11 cellular contexts compared by ENCODE assay signal in the genomic region with DNA sequence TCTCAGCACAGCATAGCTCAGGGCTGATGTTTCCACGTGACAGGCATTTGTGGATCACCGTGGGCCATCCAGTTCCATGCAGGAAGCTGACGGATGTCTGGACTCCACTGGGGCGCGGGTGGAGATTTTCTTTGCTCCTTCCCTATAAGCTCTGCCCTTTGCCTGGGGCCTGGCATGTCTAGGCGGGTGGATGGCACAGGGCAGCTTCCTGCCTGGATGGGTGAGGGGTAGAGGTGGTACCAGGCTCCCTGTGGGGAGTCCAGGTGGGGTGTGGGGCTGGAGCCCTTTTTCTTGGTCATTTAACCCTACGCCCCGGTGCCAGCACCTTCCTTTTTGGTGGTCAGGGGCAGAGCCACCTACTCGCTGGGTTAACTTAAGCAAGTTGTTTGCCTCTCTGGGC. TPM values are rescaled to one million over a fixed set of nuclear protein-coding genes. Genes with fewer than 3 reads are reported as not detected.
DNase-seq lines count a peak whose midpoint lies in the region; ATAC-seq, FAIRE-seq and TF ChIP-seq lines count a peak whose summit lies in the region.
"Had no signal": no experiment of that assay in that cellular context is flagged by ENCODE, and none has a peak within 500 bp of the region (broad histone marks: within the 10 kb centered on the region; RNA-seq: fewer than 3 reads in every experiment).

No MANE protein-coding gene starts in this region.

- no peaks in the 10 kb centered on the region for H3K9me3 Mint-ChIP-seq in activated CD4-positive, alpha-beta T cell treated with anti-CD3 and anti-CD28 coated beads, Interleukin-2, amount 10 ng/mL, durations not matched to agents 7 days and 5 days
- H3K9me3 Mint-ChIP-seq in stimulated activated memory B cell treated with anti-CD40 and anti-IgM and Interleukin-4, amounts not matched to agents 10 μg/mL and 1 μg/mL and 100 μg/mL, for 72 hours = no peaks in the 10 kb centered on the region
- no peaks in the 10 kb centered on the region for H3K9me3 Mint-ChIP-seq in Calu3 (ENCODE audit: low read depth, unreplicated experiment)
- H3K9me3 Mint-ChIP-seq: activated T-cell treated with anti-CD3 and anti-CD28 coated beads, Interleukin-2, amount 50 U/mL, for 24 hours had no signal

- CTCF ChIA-PET in activated CD4-positive, alpha-beta T cell treated with anti-CD3 and anti-CD28 coated beads, Interleukin-2, amount 10 ng/mL, durations not matched to agents 7 days and 5 days (lab: Charles Lee) = interaction anchor here (0.6 to 1.3 kb wide), 4 partner anchors 12 to 443 kb away, joined by 3 to 7 read pairs (median 5); no protein-coding TSS in a partner anchor
- CTCF ChIA-PET in Calu3 (lab: Charles Lee) = no interaction called here

- H3K4me1 Mint-ChIP-seq in activated CD4-positive, alpha-beta T cell treated with anti-CD3 and anti-CD28 coated beads, Interleukin-2, amount 10 ng/mL, durations not matched to agents 7 days and 5 days = peaks cover 67% of the 10 kb centered on the region
- peaks cover 28% of the 10 kb centered on the region for H3K4me1 Mint-ChIP-seq in T-helper 17 cell
- H3K4me1 Mint-ChIP-seq in stimulated activated memory B cell treated with anti-CD40 and anti-IgM and Interleukin-4, amounts not matched to agents 10 μg/mL and 1 μg/mL and 100 μg/mL, for 72 hours = peaks cover 59% of the 10 kb centered on the region
- peaks cover 15% of the 10 kb centered on the region for H3K4me1 Mint-ChIP-seq in Calu3 (ENCODE audit: low read depth, unreplicated experiment)

- no peak for DNase-seq in activated CD4-positive, alpha-beta T cell treated with anti-CD3 and anti-CD28 coated beads, Interleukin-2, amount 10 ng/mL, durations not matched to agents 7 days and 5 days
- DNase-seq in activated CD4-positive, alpha-beta T cell treated with anti-CD3 and anti-CD28 coated beads for 48 hours = no peak
- DNase-seq in T-helper 17 cell = no peak
- peak; percentile 72 for DNase-seq in kidney
- DNase-seq in NCI-H526 treated with DMSO at 0.1 percent for 48 hours (lab: John Stamatoyannopoulos, UW) = no peak
- DNase-seq in Calu3 = no peak

- H3K4me3 ChIP-seq in kidney (ENCODE audit: low read length in 2 of 2) = no peak overlapping the region
- H3K4me3 ChIP-seq: PC-9 had no signal

- H3K27ac ChIP-seq in kidney (ENCODE audit: low read depth in 2 of 2, low read length in 2 of 2) = no peak overlapping the region
- H3K27ac ChIP-seq: neutrophil, PC-9 had no signal

- POLR2A ChIA-PET in activated CD4-positive, alpha-beta T cell treated with anti-CD3 and anti-CD28 coated beads, Interleukin-2, amount 10 ng/mL, durations not matched to agents 7 days and 5 days (lab: Charles Lee) = interaction anchor here (1.0 kb wide), 1 partner anchor 10 kb away, joined by 3 read pairs; a partner anchor contains a TSS

- no peak for FAIRE-seq in kidney (lab: Jason Lieb, UNC)

- H3K27ac Mint-ChIP-seq in activated CD4-positive, alpha-beta T cell treated with anti-CD3 and anti-CD28 coated beads, Interleukin-2, amount 10 ng/mL, durations not matched to agents 7 days and 5 days = no peak overlapping the region
- peak overlapping the region; percentile 65 for H3K27ac Mint-ChIP-seq in T-helper 17 cell
- H3K27ac Mint-ChIP-seq in stimulated activated memory B cell treated with anti-CD40 and anti-IgM and Interleukin-4, amounts not matched to agents 10 μg/mL and 1 μg/mL and 100 μg/mL, for 72 hours = peak overlapping the region; percentile 52
- no peak overlapping the region for H3K27ac Mint-ChIP-seq in Calu3 (ENCODE audit: unreplicated experiment)

- intact Hi-C loops in kidney (cut with DNase I) (no loop called here), Calu3 (cut with micrococcal nuclease; ENCODE audit: unreplicated experiment) (no loop called here)

- H3K9me3 ChIP-seq in T-helper 17 cell (ENCODE audit: control insufficient read depth, low read length, poor library complexity, severe bottlenecking) (no peaks in the 10 kb centered on the region), kidney (ENCODE audit: control insufficient read depth in 1 of 2, low read length in 2 of 2) (no peaks in the 10 kb centered on the region)

- H3K36me3 Mint-ChIP-seq in activated CD4-positive, alpha-beta T cell treated with anti-CD3 and anti-CD28 coated beads, Interleukin-2, amount 10 ng/mL, durations not matched to agents 7 days and 5 days (ENCODE audit: low read depth) = peaks cover 27% of the 10 kb centered on the region
- no peaks in the 10 kb centered on the region for H3K36me3 Mint-ChIP-seq in T-helper 17 cell (ENCODE audit: low read depth)
- H3K36me3 Mint-ChIP-seq in stimulated activated memory B cell treated with anti-CD40 and anti-IgM and Interleukin-4, amounts not matched to agents 10 μg/mL and 1 μg/mL and 100 μg/mL, for 72 hours = peaks cover 10% of the 10 kb centered on the region
- peaks cover 23% of the 10 kb centered on the region for H3K36me3 Mint-ChIP-seq in Calu3 (ENCODE audit: insufficient read depth, unreplicated experiment)

- ATAC-seq in T-helper 17 cell (no peak), GM18861 (IDR thresholded peaks at IDR 0.05; ENCODE audit: unreplicated experiment) (no peak)
- no peak for ATAC-seq in stimulated activated memory B cell treated with anti-CD40 and anti-IgM and Interleukin-4, amounts not matched to agents 10 μg/mL and 1 μg/mL and 100 μg/mL, for 72 hours

- peak overlapping the region; percentile 78 for H3K4me3 Mint-ChIP-seq in activated CD4-positive, alpha-beta T cell treated with anti-CD3 and anti-CD28 coated beads, Interleukin-2, amount 10 ng/mL, durations not matched to agents 7 days and 5 days
- H3K4me3 Mint-ChIP-seq in T-helper 17 cell = no peak overlapping the region
- no peak overlapping the region for H3K4me3 Mint-ChIP-seq in stimulated activated memory B cell treated with anti-CD40 and anti-IgM and Interleukin-4, amounts not matched to agents 10 μg/mL and 1 μg/mL and 100 μg/mL, for 72 hours
- no peak overlapping the region for H3K4me3 Mint-ChIP-seq in Calu3 (ENCODE audit: low read depth, unreplicated experiment)

- H3K36me3 ChIP-seq in kidney (ENCODE audit: control insufficient read depth in 1 of 2, insufficient read depth in 2 of 2, low read length in 2 of 2) = no peaks in the 10 kb centered on the region
- H3K36me3 ChIP-seq: neutrophil had no signal

- peak overlapping the region in 1 of 2 donors; percentile 19 for H3K9ac ChIP-seq in kidney (ENCODE audit: low read length in 2 of 2)

- BruUV-seq in Calu3 (replicated peaks; lab: Mats Ljungman, UMichigan) = no TSS peak

- H3K27me3 Mint-ChIP-seq in activated CD4-positive, alpha-beta T cell treated with anti-CD3 and anti-CD28 coated beads, Interleukin-2, amount 10 ng/mL, durations not matched to agents 7 days and 5 days = no peaks in the 10 kb centered on the region
- H3K27me3 Mint-ChIP-seq in T-helper 17 cell (no peaks in the 10 kb centered on the region), Calu3 (ENCODE audit: unreplicated experiment) (no peaks in the 10 kb centered on the region)
- H3K27me3 Mint-ChIP-seq in stimulated activated memory B cell treated with anti-CD40 and anti-IgM and Interleukin-4, amounts not matched to agents 10 μg/mL and 1 μg/mL and 100 μg/mL, for 72 hours = no peaks in the 10 kb centered on the region
- H3K27me3 Mint-ChIP-seq: activated T-cell treated with anti-CD3 and anti-CD28 coated beads, Interleukin-2, amount 50 U/mL, for 24 hours had no signal

- peaks cover 6 to 12% of the 10 kb centered on the region in 2 donors for H3K4me1 ChIP-seq in kidney (ENCODE audit: control insufficient read depth in 1 of 2, insufficient read depth in 1 of 2, low read depth in 1 of 2, low read length in 2 of 2)

- TF ChIP-seq CTCF in kidney (IDR thresholded peaks at IDR 0.05; ENCODE audit: borderline replicate concordance, extremely low read depth, insufficient read depth) = no peak
- no peak for TF ChIP-seq CTCF in Calu3 (IDR thresholded peaks at IDR 0.05; ENCODE audit: unreplicated experiment)

RNA-seq across cellular contexts. Expression of a gene that starts 10.4 kb away (rescaled TPM):
- 10 to 100 TPM; 27.6 to 30.2 TPM for total RNA-seq in activated CD4-positive, alpha-beta T cell treated with anti-CD3 and anti-CD28 coated beads, Interleukin-2, amount 10 ng/mL, durations not matched to agents 7 days and 5 days
- total RNA-seq in T-helper 17 cell (10 to 100 TPM; 14.1 to 35.1 TPM), kidney (10.2 TPM), Calu3 (2022) (14.5 and 14.9 TPM in 2 replicates)
- polyA plus RNA-seq in kidney (ENCODE audit: insufficient read depth, low read depth, low replicate concordance) = 12.6 TPM

Comparison
In these comparisons a context has a peak if more than half of its experiments do, and no peak if none do; other contexts are left out.
1. H3K27ac Mint-ChIP-seq: peak in T-helper 17 cell (single experiment) and stimulated activated memory B cell treated with anti-CD40 and anti-IgM and Interleukin-4, amounts not matched to agents 10 μg/mL and 1 μg/mL and 100 μg/mL, for 72 hours (single experiment); none in activated CD4-positive, alpha-beta T cell treated with anti-CD3 and anti-CD28 coated beads, Interleukin-2, amount 10 ng/mL, durations not matched to agents 7 days and 5 days (single experiment) and Calu3 (single experiment).